23 cellular contexts compared by ENCODE assay signal in the genomic region with DNA sequence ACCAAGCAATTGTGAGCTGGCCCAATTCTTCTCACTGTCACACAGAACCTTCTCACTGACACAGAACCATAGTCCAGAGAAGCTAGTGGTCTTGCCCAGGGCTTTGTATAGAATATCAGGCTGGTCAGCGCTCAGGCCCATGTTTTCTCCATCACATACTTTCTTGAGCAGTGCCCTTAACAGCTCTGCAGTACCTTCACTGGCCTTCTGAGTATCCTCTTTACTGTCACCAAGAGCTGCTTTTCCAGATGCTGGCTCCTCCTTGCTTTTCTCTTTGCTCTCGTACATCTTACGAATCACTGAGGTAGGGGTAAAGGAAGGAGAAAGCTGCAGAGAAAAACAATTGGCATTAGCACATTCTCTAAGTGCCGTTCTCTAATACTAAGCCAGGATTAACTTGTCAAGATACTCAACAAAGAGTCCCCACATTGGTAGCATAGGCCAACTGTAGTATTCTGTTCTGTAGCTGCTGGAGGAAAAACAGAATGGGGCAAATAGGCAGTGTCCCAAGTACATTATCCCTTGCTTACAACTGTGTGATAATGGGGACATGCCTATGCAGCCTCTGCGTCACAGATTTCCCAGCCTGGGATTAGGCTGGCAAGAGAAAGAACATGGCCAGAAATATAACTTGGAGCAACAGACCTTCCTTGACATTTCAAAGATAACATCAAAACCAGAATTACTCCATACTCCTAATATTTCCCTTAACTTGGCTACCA. TPM values are rescaled to one million over a fixed set of nuclear protein-coding genes. Genes with fewer than 3 reads are reported as not detected.
DNase-seq lines count a peak whose midpoint lies in the region; ATAC-seq and TF ChIP-seq lines count a peak whose summit lies in the region.
"Had no signal": no experiment of that assay in that cellular context is flagged by ENCODE, and none has a peak within 500 bp of the region (broad histone marks: within the 10 kb centered on the region; RNA-seq: fewer than 3 reads in every experiment).

No MANE protein-coding gene starts in this region.

- intact Hi-C loops in naive thymus-derived CD4-positive, alpha-beta T cell (cut with micrococcal nuclease): no loop called here

- no peak overlapping the region for H2BK20ac ChIP-seq in H9 (ENCODE audit: low read depth, low read length, poor library complexity, severe bottlenecking)

- H2BK120ac ChIP-seq in H9 (ENCODE audit: low read depth, low read length, poor library complexity, severe bottlenecking): no peak overlapping the region

- H4K5ac ChIP-seq in H9 (ENCODE audit: insufficient read length, low read depth, low read length): no peak overlapping the region

- H3K9me3 ChIP-seq in AG04450 (ENCODE audit: control insufficient read depth, insufficient read depth, low read length) (no peaks in the 10 kb centered on the region), H9 (ENCODE audit: control insufficient read depth, low read depth, low read length) (no peaks in the 10 kb centered on the region), cardiac muscle cell (ENCODE audit: low read depth) (no peaks in the 10 kb centered on the region)
- no peaks in the 10 kb centered on the region for H3K9me3 ChIP-seq in naive thymus-derived CD4-positive, alpha-beta T cell (ENCODE audit: control insufficient read depth in 2 of 3, low read length in 3 of 3)
- H3K9me3 ChIP-seq: transverse colon had no signal

- H3K4me1 Mint-ChIP-seq in H9: peaks cover 7 to 10% of the 10 kb centered on the region in 2 experiments
- H3K4me1 Mint-ChIP-seq in naive thymus-derived CD4-positive, alpha-beta T cell: peaks cover 0 to 3% (median 0%) of the 10 kb centered on the region in 7 donors
- H3K4me1 Mint-ChIP-seq: CD4-positive, alpha-beta memory T cell; natural killer cell; stimulated activated naive CD8-positive, alpha-beta T cell treated with anti-CD3 and anti-CD28 coated beads, Interleukin-15, amount 100 ng/mL, for 72 hours had no signal

- H3K4ac ChIP-seq in H9 (ENCODE audit: low read depth, low read length): no peak overlapping the region

- WGBS in H9 (ENCODE audit: extremely low coverage, insufficient read length, low lambda C conversion rate): no CpG with 5 or more reads among the region's 5 CpGs

- DNase-seq in AG04450 (ENCODE audit: low read depth, low spot score) (no peak), H9 (no peak), cardiac muscle cell (ENCODE audit: low read depth in 1 of 2, low spot score in 1 of 2) (no peak), KBM-7 (no peak), OCI-M2 (lab: John Stamatoyannopoulos, UW; ENCODE audit: unreplicated experiment) (no peak)
- no peak for DNase-seq in naive thymus-derived CD4-positive, alpha-beta T cell
- DNase-seq: activated CD4-positive, alpha-beta memory T cell treated with anti-CD3 and anti-CD28 coated beads for 36 hours; activated T-cell treated with anti-CD3 and anti-CD28 coated beads, Interleukin-2, amount 50 U/mL, for 1 hour; CD4-positive, alpha-beta memory T cell; dermis blood vessel endothelial cell; DMS79; foreskin fibroblast; hippocampal formation; natural killer cell; NCI-H1694 treated with DMSO at 0.1 percent for 48 hours; NCI-H748 treated with DMSO at 0.1 percent for 48 hours; posterior cingulate gyrus; stimulated activated naive CD8-positive, alpha-beta T cell treated with anti-CD3 and anti-CD28 coated beads, Interleukin-15, amount 100 ng/mL, for 72 hours; transverse colon had no signal

- H2BK15ac ChIP-seq in H9 (ENCODE audit: low read depth, low read length): no peak overlapping the region

- H4K20me1 ChIP-seq in H9 (ENCODE audit: control insufficient read depth, insufficient read depth, insufficient read length): no peaks in the 10 kb centered on the region

- TF ChIP-seq CTCF in AG04450 (IDR thresholded peaks at IDR 0.05; ENCODE audit: low read depth, low read length) (no peak), H9 (conservative IDR thresholded peaks at IDR 0.05) (no peak), cardiac muscle cell (IDR thresholded peaks at IDR 0.05; ENCODE audit: low read depth, low read length) (no peak)

- no peak overlapping the region for H3T11ph ChIP-seq in H9 (ENCODE audit: low read length)

- POLR2A ChIA-PET in AG04450 (lab: Yijun Ruan, JAX): interaction anchor here (0.6 kb wide), 1 partner anchor 284 kb away, joined by 3 read pairs; no protein-coding TSS in a partner anchor
- POLR2A ChIA-PET in naive thymus-derived CD4-positive, alpha-beta T cell (lab: Charles Lee): no interaction called here

- no peak overlapping the region for H3K18ac ChIP-seq in H9 (ENCODE audit: insufficient read length, low read depth, low read length)

- no peak overlapping the region for H2BK5ac ChIP-seq in H9 (ENCODE audit: insufficient read length, low read length)

- peaks cover 53% of the 10 kb centered on the region for H3K36me3 ChIP-seq in cardiac muscle cell
- peaks cover 31 to 81% (median 38%) of the 10 kb centered on the region in 3 experiments for H3K36me3 ChIP-seq in naive thymus-derived CD4-positive, alpha-beta T cell (ENCODE audit: control insufficient read depth in 2 of 3, insufficient read depth in 3 of 3, low read length in 3 of 3)

- in situ Hi-C loops in KBM-7 (cut with MboI; ENCODE audit: low pct_unique_long_range_greater_than_20kb, low sequenced_read_pairs): no loop called here

- H3K9ac ChIP-seq in H9 (ENCODE audit: extremely low read depth, insufficient read length, low read length): no peak overlapping the region
- H3K9ac ChIP-seq: KMS-11 had no signal

- no peak overlapping the region for H3K4me3 Mint-ChIP-seq in H9
- peak overlapping the region in 1 of 10 donors; percentile 35 for H3K4me3 Mint-ChIP-seq in naive thymus-derived CD4-positive, alpha-beta T cell
- H3K4me3 Mint-ChIP-seq: activated CD4-positive, alpha-beta memory T cell treated with anti-CD3 and anti-CD28 coated beads for 36 hours; CD4-positive, alpha-beta memory T cell; natural killer cell; stimulated activated naive CD8-positive, alpha-beta T cell treated with anti-CD3 and anti-CD28 coated beads, Interleukin-15, amount 100 ng/mL, for 72 hours; T-helper 2 cell treated with Interferon-gamma antibody and Interleukin-4, amounts not matched to agents 5 μg/mL and 100 μg/mL, for 36 hours had no signal

- H3K14ac ChIP-seq in H9 (ENCODE audit: insufficient read depth, low read length): no peak overlapping the region

- H3K4me1 ChIP-seq in H9 (ENCODE audit: insufficient read depth, low read length) (no peaks in the 10 kb centered on the region), cardiac muscle cell (ENCODE audit: low read depth) (peaks cover 36% of the 10 kb centered on the region)
- H3K4me1 ChIP-seq in naive thymus-derived CD4-positive, alpha-beta T cell (ENCODE audit: control insufficient read depth in 2 of 2, insufficient read depth in 2 of 2, low read length in 2 of 2): no peaks in the 10 kb centered on the region
- H3K4me1 ChIP-seq: transverse colon had no signal

- H3K36me3 Mint-ChIP-seq in H9 (ENCODE audit: insufficient read depth in 1 of 3, low read depth in 3 of 3): peaks cover 10 to 66% (median 48%) of the 10 kb centered on the region in 3 experiments; a peak in 6 of 7 replicates
- peaks cover 0 to 37% (median 8%) of the 10 kb centered on the region in 5 donors for H3K36me3 Mint-ChIP-seq in naive thymus-derived CD4-positive, alpha-beta T cell

- no peaks in the 10 kb centered on the region for H3K27me3 ChIP-seq in AG04450 (ENCODE audit: control insufficient read depth, insufficient read depth, low read length)
- no peaks in the 10 kb centered on the region for H3K27me3 ChIP-seq in H9 (ENCODE audit: insufficient read depth, low read length)
- no peaks in the 10 kb centered on the region for H3K27me3 ChIP-seq in cardiac muscle cell
- no peaks in the 10 kb centered on the region for H3K27me3 ChIP-seq in naive thymus-derived CD4-positive, alpha-beta T cell (ENCODE audit: control insufficient read depth in 2 of 2, insufficient read depth in 2 of 2, low read length in 2 of 2)
- H3K27me3 ChIP-seq: transverse colon had no signal

- H3K56ac ChIP-seq in H9 (ENCODE audit: insufficient read length, low read depth, low read length): no peak overlapping the region

- H3K79me1 ChIP-seq in H9 (ENCODE audit: insufficient read depth, low read depth, low read length, poor library complexity, severe bottlenecking): no peaks in the 10 kb centered on the region

- H3K23ac ChIP-seq in H9 (ENCODE audit: insufficient read length, low read depth, low read length): no peak overlapping the region

- H3K23me2 ChIP-seq in H9 (ENCODE audit: insufficient read length, low read depth, low read length, poor library complexity, severe bottlenecking): no peaks in the 10 kb centered on the region

- no peaks in the 10 kb centered on the region for H3K79me2 ChIP-seq in H9 (ENCODE audit: insufficient read depth, low read length)

- H3K4me2 ChIP-seq in H9 (ENCODE audit: insufficient read depth, insufficient read length, low read length): no peak overlapping the region
- H3K4me2 ChIP-seq: KMS-11 had no signal

- no peak overlapping the region for H4K8ac ChIP-seq in H9 (replicated peaks; ENCODE audit: insufficient read length, low read depth, low read length)

- peak overlapping the region in 2 of 3 experiments; percentile 7 to 75; a peak in 2 of 7 replicates for H3K27ac Mint-ChIP-seq in H9
- peak overlapping the region in 6 of 9 donors; percentile 21 to 74 (median 44) for H3K27ac Mint-ChIP-seq in naive thymus-derived CD4-positive, alpha-beta T cell
- H3K27ac Mint-ChIP-seq: T-helper 2 cell treated with Interferon-gamma antibody and Interleukin-4, amounts not matched to agents 5 μg/mL and 100 μg/mL, for 36 hours had no signal

- H3K27ac ChIP-seq in AG04450 (ENCODE audit: low read depth, low read length) (peak overlapping the region; percentile 21), H9 (ENCODE audit: insufficient read length, low read depth, low read length) (no peak overlapping the region), cardiac muscle cell (peak overlapping the region; percentile 39)
- no peak overlapping the region for H3K27ac ChIP-seq in naive thymus-derived CD4-positive, alpha-beta T cell (ENCODE audit: low read depth, low read length)
- H3K27ac ChIP-seq: KMS-11, transverse colon had no signal

- no peak overlapping the region for H2AFZ ChIP-seq in H9 (ENCODE audit: low read length)

- H3K27me3 Mint-ChIP-seq in H9 (ENCODE audit: low read depth): no peaks in the 10 kb centered on the region; the same call in 1 of the 2 replicates
- no peaks in the 10 kb centered on the region for H3K27me3 Mint-ChIP-seq in naive thymus-derived CD4-positive, alpha-beta T cell
- H3K27me3 Mint-ChIP-seq: activated CD4-positive, alpha-beta memory T cell treated with anti-CD3 and anti-CD28 coated beads for 36 hours; CD4-positive, alpha-beta memory T cell; stimulated activated naive CD8-positive, alpha-beta T cell treated with anti-CD3 and anti-CD28 coated beads, Interleukin-15, amount 100 ng/mL, for 72 hours had no signal

- no peak overlapping the region for H2BK12ac ChIP-seq in H9 (ENCODE audit: insufficient read length, low read depth, low read length)

- no peaks in the 10 kb centered on the region for H3K9me3 Mint-ChIP-seq in H9
- H3K9me3 Mint-ChIP-seq in naive thymus-derived CD4-positive, alpha-beta T cell: no peaks in the 10 kb centered on the region
- H3K9me3 Mint-ChIP-seq: activated CD4-positive, alpha-beta memory T cell treated with anti-CD3 and anti-CD28 coated beads for 36 hours; CD4-positive, alpha-beta memory T cell; natural killer cell; stimulated activated naive CD8-positive, alpha-beta T cell treated with anti-CD3 and anti-CD28 coated beads, Interleukin-15, amount 100 ng/mL, for 72 hours; T-helper 2 cell treated with Interferon-gamma antibody and Interleukin-4, amounts not matched to agents 5 μg/mL and 100 μg/mL, for 36 hours had no signal

- ATAC-seq in naive thymus-derived CD4-positive, alpha-beta T cell: no peak
- ATAC-seq in GM21717 (IDR thresholded peaks at IDR 0.05; ENCODE audit: unreplicated experiment): no peak
- ATAC-seq: natural killer cell; Panc1; stimulated activated naive CD8-positive, alpha-beta T cell treated with anti-CD3 and anti-CD28 coated beads, Interleukin-15, amount 100 ng/mL, for 72 hours had no signal

- CTCF ChIA-PET in AG04450 (lab: Charles Lee): no interaction called here
- CTCF ChIA-PET in naive thymus-derived CD4-positive, alpha-beta T cell (lab: Charles Lee): no interaction called here

- no peak overlapping the region for H4K91ac ChIP-seq in H9 (ENCODE audit: insufficient read length, low read depth, low read length)

- H3K4me3 ChIP-seq in AG04450 (ENCODE audit: low read depth, low read length) (no peak overlapping the region), cardiac muscle cell (no peak overlapping the region)
- H3K4me3 ChIP-seq in naive thymus-derived CD4-positive, alpha-beta T cell (ENCODE audit: low read length): no peak overlapping the region
- H3K4me3 ChIP-seq: transverse colon had no signal

- H2AK5ac ChIP-seq in H9 (ENCODE audit: insufficient read length, low read length): no peak overlapping the region

RNA-seq across cellular contexts. Expression of gene DRG1, which starts 43.5 kb away (rescaled TPM):
- 90.8 and 108 TPM in 2 replicates for polyA plus RNA-seq in AG04450 (2011; rRNA removed)
- 65.1 and 76.9 TPM in 2 replicates for polyA minus RNA-seq in AG04450 (2011; rRNA and poly(A)+ RNA removed)
- 89.1 and 89.5 TPM in 2 replicates for total RNA-seq in H9 (2021)
- total RNA-seq in cardiac muscle cell: 55.0 and 70.6 TPM in 2 replicates
- polyA plus RNA-seq in cardiac muscle cell: 94.1 and 100 TPM in 2 replicates
- 100 to 1,000 TPM in 2 of 5 experiments, 10 to 100 TPM in 3; 53.3 to 109 (median 84.4) TPM for total RNA-seq in naive thymus-derived CD4-positive, alpha-beta T cell
- polyA plus RNA-seq in naive thymus-derived CD4-positive, alpha-beta T cell: 10 to 100 TPM; 81.1 to 88.3 TPM

RNA-seq across cellular contexts. Expression of gene EIF4ENIF1, which starts 46.7 kb away (rescaled TPM):
- polyA plus RNA-seq in AG04450 (2011; rRNA removed): 21.0 and 21.4 TPM in 2 replicates
- polyA minus RNA-seq in AG04450 (2011; rRNA and poly(A)+ RNA removed): 30.7 and 35.4 TPM in 2 replicates
- 35.4 and 36.3 TPM in 2 replicates for total RNA-seq in H9 (2021)
- total RNA-seq in cardiac muscle cell: 15.8 and 18.0 TPM in 2 replicates
- 26.5 and 38.7 TPM in 2 replicates for polyA plus RNA-seq in cardiac muscle cell
- total RNA-seq in naive thymus-derived CD4-positive, alpha-beta T cell: 10 to 100 TPM; 26.3 to 46.5 (median 36.8) TPM
- 10 to 100 TPM; 12.8 to 19.5 TPM for polyA plus RNA-seq in naive thymus-derived CD4-positive, alpha-beta T cell

RNA-seq across cellular contexts. Expression of gene SFI1, which starts 53.4 kb away (rescaled TPM):
- polyA plus RNA-seq in AG04450 (2011; rRNA removed): 4.0 and 4.1 TPM in 2 replicates
- 12.2 and 15.1 TPM in 2 replicates for polyA minus RNA-seq in AG04450 (2011; rRNA and poly(A)+ RNA removed)
- total RNA-seq in H9 (2021): 26.4 and 26.7 TPM in 2 replicates
- total RNA-seq in cardiac muscle cell: 18.2 and 23.8 TPM in 2 replicates
- polyA plus RNA-seq in cardiac muscle cell: 13.6 and 22.0 TPM in 2 replicates
- total RNA-seq in naive thymus-derived CD4-positive, alpha-beta T cell: 100 to 1,000 TPM; 196 to 359 (median 343) TPM
- 10 to 100 TPM; 25.9 to 69.5 TPM for polyA plus RNA-seq in naive thymus-derived CD4-positive, alpha-beta T cell

Comparison
In these comparisons a context has a peak if more than half of its experiments do, and no peak if none do; other contexts are left out.
1. H3K27ac ChIP-seq: peak in AG04450 (single experiment) and cardiac muscle cell (single experiment); none in H9 (single experiment) and naive thymus-derived CD4-positive, alpha-beta T cell (single experiment).